In the genomic region with DNA sequence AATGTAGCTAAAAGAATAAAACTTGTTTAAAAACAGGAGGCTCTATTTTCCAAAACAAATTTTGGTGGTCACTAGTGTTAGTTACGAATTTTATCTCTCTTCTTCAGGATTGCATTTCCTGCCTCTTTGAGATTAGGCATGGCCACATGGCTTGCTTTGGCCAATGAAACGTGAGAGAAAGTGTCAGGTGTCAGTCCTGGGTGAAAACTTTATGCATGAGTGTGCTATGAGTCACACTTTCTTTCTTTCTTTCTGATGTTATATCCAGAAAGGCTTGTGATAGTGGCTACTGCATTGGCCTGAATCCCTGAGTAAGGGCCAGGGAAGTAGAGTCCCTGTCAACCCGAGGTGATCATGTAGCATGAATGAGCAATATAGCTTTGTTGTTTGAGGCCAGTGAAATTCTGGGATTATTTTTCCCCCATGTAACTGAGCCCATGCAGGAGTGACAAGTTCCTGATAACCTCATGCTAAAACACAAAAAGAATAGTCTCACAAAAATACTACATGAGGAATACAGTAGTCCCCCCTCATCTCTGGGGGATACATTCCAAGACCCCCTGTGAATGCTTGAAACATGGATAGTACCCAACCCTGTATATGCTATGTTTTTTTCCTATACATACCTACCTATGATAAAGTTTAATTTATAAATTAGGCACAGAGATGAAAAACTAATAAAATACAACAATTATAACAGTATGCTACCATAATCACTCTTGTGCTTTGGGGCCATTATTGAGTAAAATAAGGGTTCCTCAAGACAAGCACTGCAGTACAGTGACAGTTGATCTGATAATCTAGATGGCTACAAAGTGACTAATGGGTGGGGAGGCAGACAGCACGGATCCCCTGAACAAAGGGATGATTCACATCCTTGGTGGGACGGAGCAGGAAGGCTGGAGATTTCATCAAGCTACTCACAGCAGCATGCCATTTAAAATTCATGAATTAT, we compare ENCODE assay signal across 8 cellular contexts.
DNase-seq lines count a peak whose midpoint lies in the region; ATAC-seq, FAIRE-seq and TF ChIP-seq lines count a peak whose summit lies in the region.

No MANE protein-coding gene starts in this region.

- H3K79me2 ChIP-seq in fibroblast of lung (ENCODE audit: control insufficient read depth, insufficient read depth, low read length), result no peaks in the 10 kb centered on the region

- H3K9me3 ChIP-seq in A549 (no peaks in the 10 kb centered on the region), SJSA1 (replicated peaks) (no peaks in the 10 kb centered on the region; the same call in 1 of the 2 replicates), fibroblast of lung (ENCODE audit: control insufficient read depth, insufficient read depth, low read depth, low read length) (no peaks in the 10 kb centered on the region)

- no peak overlapping the region for H2AFZ ChIP-seq in fibroblast of lung (ENCODE audit: low read length)

- H3K4me3 ChIP-seq in A549 (no peak overlapping the region), SJSA1 (no peak overlapping the region), fibroblast of lung (replicated peaks in 1 of 4; ENCODE audit: control extremely low read depth in 1 of 4, insufficient read depth in 1 of 4, low read depth in 3 of 4, low read length in 4 of 4) (no peak overlapping the region)

- no peak for TF ChIP-seq CTCF in A549 (IDR thresholded peaks at IDR 0.05)
- no peak for TF ChIP-seq CTCF in fibroblast of lung (conservative IDR thresholded peaks at IDR 0.05 in 1 of 2, IDR thresholded peaks at IDR 0.05 in 1 of 2; ENCODE audit: low read depth in 1 of 2, low read length in 2 of 2)

- in situ Hi-C loops in KBM-7 (cut with MboI; ENCODE audit: low pct_unique_long_range_greater_than_20kb, low sequenced_read_pairs), result no loop called here

- CTCF ChIA-PET in A549 (lab: Yijun Ruan, JAX), result interaction anchor here (1.0 to 2.6 kb wide), 5 partner anchors 10 to 147 kb away, joined by 3 to 6 read pairs (median 4); no protein-coding TSS in a partner anchor

- no peak for TF ChIP-seq POLR2A in A549 (IDR thresholded peaks at IDR 0.05; ENCODE audit: low read length)

- H3K4me2 ChIP-seq in A549, result peak overlapping the region; percentile 55
- H3K4me2 ChIP-seq in fibroblast of lung (ENCODE audit: extremely low read depth, insufficient read depth, low read length), result no peak overlapping the region

- 7% methylated on average over 5 of the region's 5 CpGs for WGBS in A549 (ENCODE audit: missing lambda C conversion rate)

- FAIRE-seq in A549 (lab: Jason Lieb, UNC) (no peak), urothelium cell line (lab: Jason Lieb, UNC) (peak; percentile 27)

- POLR2A ChIA-PET in A549 (lab: Yijun Ruan, JAX), result interaction anchor here (0.6 kb wide), 2 partner anchors 26 to 96 kb away, joined by 3 to 7 read pairs; no protein-coding TSS in a partner anchor

- H3K27ac ChIP-seq in A549 (peak overlapping the region; percentile 62 to 71), SJSA1 (peak overlapping the region; percentile 98), fibroblast of lung (ENCODE audit: insufficient read depth, low read length) (peak overlapping the region; percentile 17)

- no peak for TF ChIP-seq EP300 in A549 (IDR thresholded peaks at IDR 0.05)

- DNase-seq in A549 (ENCODE audit: low read depth in 1 of 2, low spot score in 1 of 2) (peak; percentile 83), SJSA1 (ENCODE audit: low read depth in 1 of 2, low spot score in 2 of 2) (peak; percentile 88 to 91), fibroblast of lung (ENCODE audit: low read depth in 2 of 2) (peak; percentile 88 to 98), urothelium cell line (ENCODE audit: low spot score) (peak; percentile 87), NCI-H510A (lab: John Stamatoyannopoulos, UW) (no peak), KBM-7 (no peak)

- no peaks in the 10 kb centered on the region for H4K20me1 ChIP-seq in fibroblast of lung (ENCODE audit: control insufficient read depth, extremely low read depth, insufficient read depth, low read length)

- H3K27me3 ChIP-seq in SJSA1 (replicated peaks) (no peaks in the 10 kb centered on the region), fibroblast of lung (ENCODE audit: control insufficient read depth, insufficient read depth, low read length) (no peaks in the 10 kb centered on the region)

- no peak overlapping the region for H3K9ac ChIP-seq in fibroblast of lung (ENCODE audit: insufficient read depth, low read length)

- H3K4me1 ChIP-seq in A549, result peaks cover 29% of the 10 kb centered on the region
- peaks cover 39% of the 10 kb centered on the region for H3K4me1 ChIP-seq in SJSA1 (replicated peaks)
- H3K4me1 ChIP-seq in fibroblast of lung (ENCODE audit: control insufficient read depth, extremely low read depth, insufficient read depth, low read length), result peaks cover 18% of the 10 kb centered on the region

- no peak for TF ChIP-seq RAD21 in A549 (conservative IDR thresholded peaks at IDR 0.05 in 1 of 2, IDR thresholded peaks at IDR 0.05 in 1 of 2)

- H3K36me3 ChIP-seq in SJSA1 (no peaks in the 10 kb centered on the region), fibroblast of lung (ENCODE audit: control insufficient read depth, insufficient read depth, low read length) (no peaks in the 10 kb centered on the region)

- ATAC-seq in A549 (peak; percentile 95 to 96), GM18907 (IDR thresholded peaks at IDR 0.05; ENCODE audit: unreplicated experiment) (peak; percentile 82), HG03159 (IDR thresholded peaks at IDR 0.05; ENCODE audit: unreplicated experiment) (peak; percentile 65)

TF ChIP-seq in A549, 52 proteins besides CTCF, POLR2A, EP300 and RAD21:
- TF ChIP-seq FOSL2 (IDR thresholded peaks at IDR 0.05) (peak; percentile 58; the same call in 1 of the 2 replicates), FOSL2 (CRISPR knock-in tag; IDR thresholded peaks at IDR 0.05) (peak; percentile 91), MAFK (IDR thresholded peaks at IDR 0.05; ENCODE audit: partially characterized antibody) (no peak), JUNB (IDR thresholded peaks at IDR 0.05) (peak; percentile 78), GATA3 (IDR thresholded peaks at IDR 0.05; ENCODE audit: borderline replicate concordance) (peak; percentile 50; the same call in 1 of the 2 replicates), JUN (IDR thresholded peaks at IDR 0.05) (peak in 1 of 2 experiments; percentile 31; a peak in 1 of 5 replicates), KDM5A (IDR thresholded peaks at IDR 0.05) (no peak), HOXB5 (CRISPR knock-in tag; IDR thresholded peaks at IDR 0.05) (no peak), TFCP2L1 (CRISPR knock-in tag; IDR thresholded peaks at IDR 0.05) (no peak), CBX8 (IDR thresholded peaks at IDR 0.05) (no peak)
- TF ChIP-seq, protein P1, sequence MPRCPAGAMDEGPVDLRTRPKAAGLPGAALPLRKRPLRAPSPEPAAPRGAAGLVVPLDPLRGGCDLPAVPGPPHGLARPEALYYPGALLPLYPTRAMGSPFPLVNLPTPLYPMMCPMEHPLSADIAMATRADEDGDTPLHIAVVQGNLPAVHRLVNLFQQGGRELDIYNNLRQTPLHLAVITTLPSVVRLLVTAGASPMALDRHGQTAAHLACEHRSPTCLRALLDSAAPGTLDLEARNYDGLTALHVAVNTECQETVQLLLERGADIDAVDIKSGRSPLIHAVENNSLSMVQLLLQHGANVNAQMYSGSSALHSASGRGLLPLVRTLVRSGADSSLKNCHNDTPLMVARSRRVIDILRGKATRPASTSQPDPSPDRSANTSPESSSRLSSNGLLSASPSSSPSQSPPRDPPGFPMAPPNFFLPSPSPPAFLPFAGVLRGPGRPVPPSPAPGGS (IDR thresholded peaks at IDR 0.05), result no peak
- TF ChIP-seq, protein P2, sequence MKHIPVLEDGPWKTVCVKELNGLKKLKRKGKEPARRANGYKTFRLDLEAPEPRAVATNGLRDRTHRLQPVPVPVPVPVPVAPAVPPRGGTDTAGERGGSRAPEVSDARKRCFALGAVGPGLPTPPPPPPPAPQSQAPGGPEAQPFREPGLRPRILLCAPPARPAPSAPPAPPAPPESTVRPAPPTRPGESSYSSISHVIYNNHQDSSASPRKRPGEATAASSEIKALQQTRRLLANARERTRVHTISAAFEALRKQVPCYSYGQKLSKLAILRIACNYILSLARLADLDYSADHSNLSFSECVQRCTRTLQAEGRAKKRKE (CRISPR knock-in tag; IDR thresholded peaks at IDR 0.05; ENCODE audit: low read depth), result peak; percentile 68; the same call in 1 of the 2 replicates
- TF ChIP-seq, protein P3, sequence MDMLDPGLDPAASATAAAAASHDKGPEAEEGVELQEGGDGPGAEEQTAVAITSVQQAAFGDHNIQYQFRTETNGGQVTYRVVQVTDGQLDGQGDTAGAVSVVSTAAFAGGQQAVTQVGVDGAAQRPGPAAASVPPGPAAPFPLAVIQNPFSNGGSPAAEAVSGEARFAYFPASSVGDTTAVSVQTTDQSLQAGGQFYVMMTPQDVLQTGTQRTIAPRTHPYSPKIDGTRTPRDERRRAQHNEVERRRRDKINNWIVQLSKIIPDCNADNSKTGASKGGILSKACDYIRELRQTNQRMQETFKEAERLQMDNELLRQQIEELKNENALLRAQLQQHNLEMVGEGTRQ (IDR thresholded peaks at IDR 0.05), result peak; percentile 97
- TF ChIP-seq, protein P4, sequence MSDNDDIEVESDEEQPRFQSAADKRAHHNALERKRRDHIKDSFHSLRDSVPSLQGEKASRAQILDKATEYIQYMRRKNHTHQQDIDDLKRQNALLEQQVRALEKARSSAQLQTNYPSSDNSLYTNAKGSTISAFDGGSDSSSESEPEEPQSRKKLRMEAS (IDR thresholded peaks at IDR 0.05), result peak; percentile 77

Comparison
In these comparisons a context has a peak if more than half of its experiments do, and no peak if none do; other contexts are left out.
1. DNase-seq: peak in A549 (2 of 2), SJSA1 (2 of 2), fibroblast of lung (2 of 2) and urothelium cell line (single experiment); none in NCI-H510A (single experiment) and KBM-7 (single experiment).
2. H3K27ac ChIP-seq: peak in every context shown above with its lines; median percentile 98 in SJSA1; 66 in A549; 17 in fibroblast of lung.
3. Peak in every context shown above with its lines, with median percentiles within 50 percentile points of each other: ATAC-seq.